ENCODE assay signal across 10 cellular contexts in the genomic region with DNA sequence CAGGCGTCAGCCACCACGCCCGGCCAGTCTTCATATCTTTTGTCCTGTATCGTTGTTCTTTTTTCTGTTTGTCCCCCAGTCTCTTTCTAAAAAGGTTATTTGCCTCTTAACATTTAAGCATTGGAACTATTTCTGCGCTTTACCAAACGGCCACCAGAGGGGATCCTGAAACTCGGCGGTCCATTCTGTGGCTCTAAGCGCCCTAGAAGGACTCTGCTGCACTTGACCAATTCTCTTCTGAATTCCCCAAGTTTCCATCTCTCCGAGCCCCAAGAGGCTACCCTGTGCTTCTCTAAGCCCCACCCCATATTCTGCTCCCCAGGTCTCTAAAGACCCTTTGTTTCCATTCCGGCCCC. TPM values are rescaled to one million over a fixed set of nuclear protein-coding genes. Genes with fewer than 3 reads are reported as not detected.
A peak's percentile ranks its signal among the peaks of the same experiment; 100 is the strongest.
DNase-seq lines count a peak whose midpoint lies in the region; ATAC-seq and TF ChIP-seq lines count a peak whose summit lies in the region.
"Had no signal": no experiment of that assay in that cellular context is flagged by ENCODE, and none has a peak within 500 bp of the region (broad histone marks: within the 10 kb centered on the region; RNA-seq: fewer than 3 reads in every experiment).

No MANE protein-coding gene starts in this region.

- no peak overlapping the region for H3K4me3 Mint-ChIP-seq in activated T-cell treated with anti-CD3 and anti-CD28 coated beads, Interleukin-2, amount 50 U/mL, for 4 hours

- ATAC-seq in HG02981 (IDR thresholded peaks at IDR 0.05; ENCODE audit: unreplicated experiment) (peak; percentile 48), GM21447 (IDR thresholded peaks at IDR 0.05; ENCODE audit: unreplicated experiment) (no peak), GM18517 (IDR thresholded peaks at IDR 0.05; ENCODE audit: unreplicated experiment) (no peak), GM21723 (IDR thresholded peaks at IDR 0.05; ENCODE audit: unreplicated experiment) (no peak)
- ATAC-seq in activated T-cell treated with anti-CD3 and anti-CD28 coated beads, Interleukin-2, amount 50 U/mL, for 4 hours: no peak

- no peaks in the 10 kb centered on the region for H3K36me3 Mint-ChIP-seq in activated T-cell treated with anti-CD3 and anti-CD28 coated beads, Interleukin-2, amount 50 U/mL, for 4 hours (ENCODE audit: insufficient read depth)

- H3K9me3 Mint-ChIP-seq in activated T-cell treated with anti-CD3 and anti-CD28 coated beads, Interleukin-2, amount 50 U/mL, for 4 hours: peaks cover 10% of the 10 kb centered on the region

- TF ChIP-seq CTCF in C4-2B (conservative IDR thresholded peaks at IDR 0.05): peak; percentile 66

- H3K27ac ChIP-seq in C4-2B: no peak overlapping the region
- H3K27ac ChIP-seq: right atrium auricular region had no signal

- DNase-seq in astrocyte of the hippocampus (ENCODE audit: low read depth, low spot score) (peak; percentile 31), medulla oblongata (ENCODE audit: extremely low spot score) (peak; percentile 33)
- no peak for DNase-seq in activated T-cell treated with anti-CD3 and anti-CD28 coated beads, Interleukin-2, amount 50 U/mL, for 4 hours
- DNase-seq: amniotic stem cell had no signal

- H3K27me3 Mint-ChIP-seq in activated T-cell treated with anti-CD3 and anti-CD28 coated beads, Interleukin-2, amount 50 U/mL, for 4 hours (ENCODE audit: low read depth): peaks cover 35% of the 10 kb centered on the region

- no peaks in the 10 kb centered on the region for H3K4me1 Mint-ChIP-seq in activated T-cell treated with anti-CD3 and anti-CD28 coated beads, Interleukin-2, amount 50 U/mL, for 4 hours (ENCODE audit: low read depth)

RNA-seq across cellular contexts. Expression of a gene that starts 33.1 kb away (rescaled TPM):
- under 1 TPM in 2 of 3 donors, not detected in 1; 0.28 to 0.43 TPM for total RNA-seq in activated T-cell treated with anti-CD3 and anti-CD28 coated beads, Interleukin-2, amount 50 U/mL, for 4 hours
- total RNA-seq: right atrium auricular region had no signal
